In genomic region chr4:152165851-152166250, GRCh38 we compare ENCODE assay signal across 27 cellular contexts.
A peak's percentile ranks its signal among the peaks of the same experiment; 100 is the strongest.
DNase-seq lines count a peak whose midpoint lies in the region; ATAC-seq, FAIRE-seq and TF ChIP-seq lines count a peak whose summit lies in the region.
"Had no signal": no experiment of that assay in that cellular context is flagged by ENCODE, and none has a peak within 500 bp of the region (broad histone marks: within the 10 kb centered on the region; RNA-seq: fewer than 3 reads in every experiment).

No MANE protein-coding gene starts in this region.

- no peak for TF ChIP-seq CTCF in GM23338 (conservative IDR thresholded peaks at IDR 0.05; ENCODE audit: low read depth in 2 of 2)
- TF ChIP-seq CTCF in foreskin keratinocyte (conservative IDR thresholded peaks at IDR 0.05) = no peak
- no peak for TF ChIP-seq CTCF in neural crest cell (conservative IDR thresholded peaks at IDR 0.05)
- TF ChIP-seq CTCF in MM.1S (IDR thresholded peaks at IDR 0.05; ENCODE audit: low read length) = no peak
- no peak for TF ChIP-seq CTCF in HepG2 (CRISPR knock-in tag; IDR thresholded peaks at IDR 0.05)

- no peak overlapping the region for H2AFZ ChIP-seq in GM23338
- H2AFZ ChIP-seq in MM.1S (ENCODE audit: low read length) = no peak overlapping the region
- no peak overlapping the region for H2AFZ ChIP-seq in HepG2 (ENCODE audit: low read length)

- no peak for TF ChIP-seq EP300 in HepG2 (IDR thresholded peaks at IDR 0.05; ENCODE audit: low read depth in 2 of 2, low read length in 2 of 2)
- no peak for TF ChIP-seq EP300 in HepG2 (CRISPR knock-in tag; IDR thresholded peaks at IDR 0.05; ENCODE audit: borderline replicate concordance)

- no peaks in the 10 kb centered on the region for H3K36me3 ChIP-seq in GM23338 (ENCODE audit: insufficient read depth)
- H3K36me3 ChIP-seq in MM.1S (replicated peaks; ENCODE audit: insufficient read depth, low read length) = no peaks in the 10 kb centered on the region
- no peaks in the 10 kb centered on the region for H3K36me3 ChIP-seq in HepG2 (replicated peaks in 1 of 2; ENCODE audit: control insufficient read depth in 1 of 2, insufficient read depth in 2 of 2, low read length in 2 of 2)
- H3K36me3 ChIP-seq: Peyer's patch had no signal

- TF ChIP-seq POLR2A in HepG2 (IDR thresholded peaks at IDR 0.05; ENCODE audit: insufficient read depth in 1 of 2, low read depth in 2 of 2, low read length in 2 of 2) = no peak

- H3K4me3 Mint-ChIP-seq in GM23338 (no peak overlapping the region), neural crest cell (no peak overlapping the region)
- H3K4me3 Mint-ChIP-seq: B cell; CD14-positive monocyte; CD8-positive, alpha-beta memory T cell; IgD-negative memory B cell had no signal

- DNase-seq in GM23338 (ENCODE audit: low spot score) (no peak), foreskin keratinocyte (no peak), neural crest cell (ENCODE audit: low read depth, low spot score) (no peak), MM.1S (no peak), HEK293T (ENCODE audit: extremely low spot score) (no peak), HepG2 (ENCODE audit: low spot score) (no peak)
- DNase-seq in stimulated activated CD4-positive, alpha-beta T cell treated with anti-CD3 and anti-CD28 coated beads, Interleukin-12 subunit alpha, Interleukin-12 subunit beta, amount 100 ng/mL, for 4 hours = no peak
- DNase-seq: CD8-positive, alpha-beta memory T cell; DMS79 treated with DMSO at 0.1 percent for 48 hours; GF-D8; NCI-H1048; NCI-H1417; NCI-H1694; NCI-H2029 treated with DMSO at 0.1 percent for 48 hours; NCI-H2171; NCI-H226; NCI-H510A; NCI-H69; Peyer's patch; SHP77 treated with DMSO at 0.1 percent for 48 hours had no signal

- H3K27me3 Mint-ChIP-seq in GM23338 (ENCODE audit: insufficient read depth, low read depth, poor library complexity) (peaks cover 5% of the 10 kb centered on the region), neural crest cell (ENCODE audit: low read depth) (peaks cover 25% of the 10 kb centered on the region)

- CTCF ChIA-PET in HEK293T (lab: Yijun Ruan, JAX) (no interaction called here), HepG2 (lab: Yijun Ruan, JAX; ENCODE audit: low intra/inter-chr PET ratio, low total read pairs) (no interaction called here)

- in situ Hi-C loops in HepG2 (cut with HindIII; ENCODE audit: extremely low pct_ligation_motif_present, low pct_unique_long_range_greater_than_20kb) = no loop called here

- H3K9me3 ChIP-seq in MM.1S (replicated peaks; ENCODE audit: insufficient read depth, low read length) (no peaks in the 10 kb centered on the region), HepG2 (ENCODE audit: low read length) (no peaks in the 10 kb centered on the region)
- H3K9me3 ChIP-seq: Peyer's patch had no signal

- BruUV-seq in HepG2 (replicated peaks; lab: Mats Ljungman, UMichigan) = no TSS peak

- H3F3A ChIP-seq in GM23338 (replicated peaks; ENCODE audit: low read depth) = no peaks in the 10 kb centered on the region
- no peaks in the 10 kb centered on the region for H3F3A ChIP-seq in MM.1S (ENCODE audit: insufficient read depth, low read length)

- H3K9me2 ChIP-seq in GM23338 (ENCODE audit: insufficient read depth) (no peaks in the 10 kb centered on the region), MM.1S (replicated peaks; ENCODE audit: insufficient read depth, low read length) (no peaks in the 10 kb centered on the region)

- H3K27me3 ChIP-seq in GM23338 (ENCODE audit: insufficient read depth) (no peaks in the 10 kb centered on the region), foreskin keratinocyte (peaks cover 6% of the 10 kb centered on the region), MM.1S (replicated peaks; ENCODE audit: insufficient read depth, low read length) (no peaks in the 10 kb centered on the region), HepG2 (ENCODE audit: control insufficient read depth in 1 of 2, insufficient read depth in 2 of 2, low read length in 2 of 2) (peaks cover 0 to 4% of the 10 kb centered on the region in 2 experiments; a peak in 1 of 5 replicates)
- H3K27me3 ChIP-seq: Peyer's patch had no signal

- peak overlapping the region; percentile 28; the same call in 1 of the 2 replicates for H3K27ac ChIP-seq in GM23338 (ENCODE audit: low read depth)
- H3K27ac ChIP-seq in angular gyrus (ENCODE audit: low read depth, low read length) = peak overlapping the region; percentile 49
- H3K27ac ChIP-seq in foreskin keratinocyte = peak overlapping the region; percentile 1
- H3K27ac ChIP-seq in MM.1S (ENCODE audit: low read length) = no peak overlapping the region
- no peak overlapping the region for H3K27ac ChIP-seq in HepG2 (ENCODE audit: extremely low read length, insufficient read depth, low read length)
- H3K27ac ChIP-seq: 22Rv1, KMS-11, Peyer's patch had no signal

- H3K4me1 Mint-ChIP-seq in GM23338 (peaks cover 51% of the 10 kb centered on the region), neural crest cell (no peaks in the 10 kb centered on the region)
- H3K4me1 Mint-ChIP-seq: B cell, CD14-positive monocyte had no signal

- no peak for TF ChIP-seq RAD21 in HepG2 (CRISPR knock-in tag; IDR thresholded peaks at IDR 0.05)

- H3K9me3 Mint-ChIP-seq in GM23338 (no peaks in the 10 kb centered on the region), neural crest cell (no peaks in the 10 kb centered on the region)
- H3K9me3 Mint-ChIP-seq: CD14-positive monocyte; CD8-positive, alpha-beta memory T cell had no signal

- H3K4me2 ChIP-seq in GM23338 (peak overlapping the region; percentile 30; the same call in 1 of the 2 replicates), MM.1S (ENCODE audit: low read depth, low read length) (no peak overlapping the region), HepG2 (ENCODE audit: low read depth, low read length) (no peak overlapping the region)
- H3K4me2 ChIP-seq: KMS-11 had no signal

- H3K79me2 ChIP-seq in GM23338 (replicated peaks; ENCODE audit: insufficient read depth) = no peaks in the 10 kb centered on the region
- no peaks in the 10 kb centered on the region for H3K79me2 ChIP-seq in MM.1S (ENCODE audit: low read length)
- H3K79me2 ChIP-seq in HepG2 (ENCODE audit: insufficient read depth, low read length) = no peaks in the 10 kb centered on the region

- POLR2A ChIA-PET in HEK293T (lab: Yijun Ruan, JAX) (no interaction called here), HepG2 (lab: Yijun Ruan, JAX) (no interaction called here)

- H3K27ac Mint-ChIP-seq in GM23338 (peak overlapping the region; percentile 25), neural crest cell (ENCODE audit: unreplicated experiment) (peak overlapping the region; percentile 21)
- H3K27ac Mint-ChIP-seq: B cell, CD14-positive monocyte, IgD-negative memory B cell had no signal

- H4K20me1 ChIP-seq in GM23338 (replicated peaks; ENCODE audit: insufficient read depth) (no peaks in the 10 kb centered on the region), MM.1S (ENCODE audit: insufficient read depth, low read length) (no peaks in the 10 kb centered on the region), HepG2 (ENCODE audit: insufficient read depth, low read length) (no peaks in the 10 kb centered on the region)

- ATAC-seq in GM23338 = no peak
- no peak for ATAC-seq in foreskin keratinocyte
- ATAC-seq in HepG2 = no peak

- H3K36me3 Mint-ChIP-seq in GM23338 (ENCODE audit: low read depth) (no peaks in the 10 kb centered on the region), neural crest cell (ENCODE audit: low read depth) (no peaks in the 10 kb centered on the region)
- H3K36me3 Mint-ChIP-seq: CD14-positive monocyte, IgD-negative memory B cell had no signal

- intact Hi-C loops in HepG2 (cut with micrococcal nuclease; ENCODE audit: unreplicated experiment) = no loop called here

- H3K9ac ChIP-seq in MM.1S (ENCODE audit: low read length) = no peak overlapping the region
- no peak overlapping the region for H3K9ac ChIP-seq in HepG2 (ENCODE audit: insufficient read depth, low read depth, low read length)
- H3K9ac ChIP-seq: KMS-11 had no signal

- peaks cover 32% of the 10 kb centered on the region for H3K4me1 ChIP-seq in GM23338 (ENCODE audit: insufficient read depth)
- peaks cover 2% of the 10 kb centered on the region for H3K4me1 ChIP-seq in foreskin keratinocyte
- no peaks in the 10 kb centered on the region for H3K4me1 ChIP-seq in MM.1S (ENCODE audit: low read length)
- H3K4me1 ChIP-seq in HepG2 (ENCODE audit: insufficient read depth, low read length) = no peaks in the 10 kb centered on the region
- H3K4me1 ChIP-seq: Peyer's patch had no signal

- no peak for FAIRE-seq in HepG2 (lab: Jason Lieb, UNC)
- FAIRE-seq: GM12891 had no signal

- H3K4me3 ChIP-seq in GM23338 = no peak overlapping the region
- no peak overlapping the region for H3K4me3 ChIP-seq in MM.1S (ENCODE audit: low read length)
- no peak overlapping the region for H3K4me3 ChIP-seq in HepG2 (replicated peaks in 1 of 3; ENCODE audit: insufficient read depth in 1 of 3, low read depth in 2 of 3, low read length in 3 of 3)
- H3K4me3 ChIP-seq: Peyer's patch had no signal

- 18% methylated on average over 4 of the region's 4 CpGs for WGBS in HepG2 (ENCODE audit: low lambda C conversion rate)

TF ChIP-seq in GM23338, 12 proteins besides CTCF, POLR2A, EP300 and RAD21 (continues in another document):
- no peak for TF ChIP-seq CREB1 (CRISPR knock-in tag; IDR thresholded peaks at IDR 0.05; ENCODE audit: low read depth)

TF ChIP-seq in HEK293T, 16 proteins besides CTCF, POLR2A, EP300 and RAD21 (continues in another document):
- no peak for TF ChIP-seq ARNT (IDR thresholded peaks at IDR 0.05)
- TF ChIP-seq SUZ12 (IDR thresholded peaks at IDR 0.05) = no peak
- TF ChIP-seq LEF1 (IDR thresholded peaks at IDR 0.05; ENCODE audit: borderline replicate concordance) = no peak
- no peak for TF ChIP-seq TARDBP (IDR thresholded peaks at IDR 0.05)
- no peak for TF ChIP-seq FOXA1 (IDR thresholded peaks at IDR 0.05)
- no peak for TF ChIP-seq ZNF384 (IDR thresholded peaks at IDR 0.05)
- no peak for TF ChIP-seq ELF4 (IDR thresholded peaks at IDR 0.05)
- no peak for TF ChIP-seq FOXM1 (IDR thresholded peaks at IDR 0.05; ENCODE audit: borderline replicate concordance)

TF ChIP-seq in HepG2, 621 proteins besides CTCF, POLR2A, EP300 and RAD21:
- TF ChIP-seq CBFB (CRISPR knock-in tag; IDR thresholded peaks at IDR 0.05) = no peak
- no peak for TF ChIP-seq BRD4 (CRISPR knock-in tag; IDR thresholded peaks at IDR 0.05)

Comparison
In these comparisons a context has a peak if more than half of its experiments do, and no peak if none do; other contexts are left out.
1. H3K27ac ChIP-seq: peak in GM23338 (single experiment), angular gyrus (single experiment) and foreskin keratinocyte (single experiment); none in MM.1S (single experiment) and HepG2 (single experiment).